15 cellular contexts compared by ENCODE assay signal in genomic region chr6:17635568-17635967, GRCh38. TPM values are rescaled to one million over a fixed set of nuclear protein-coding genes. Genes with fewer than 3 reads are reported as not detected.
DNase-seq lines count a peak whose midpoint lies in the region; ATAC-seq lines count a peak whose summit lies in the region.
"Had no signal": no experiment of that assay in that cellular context is flagged by ENCODE, and none has a peak within 500 bp of the region (broad histone marks: within the 10 kb centered on the region; RNA-seq: fewer than 3 reads in every experiment).

No MANE protein-coding gene starts in this region.

- H3K27ac Mint-ChIP-seq in stimulated activated naive CD8-positive, alpha-beta T cell treated with anti-CD3 and anti-CD28 coated beads, Interleukin-15, Interleukin-2, amounts not matched to agents 100 ng/mL and 50 ng/mL, for 24 hours: peak overlapping the region; percentile 57
- H3K27ac Mint-ChIP-seq in activated CD8-positive, alpha-beta T cell treated with anti-CD3 and anti-CD28 coated beads, Interleukin-2, amount 10 ng/mL, durations not matched to agents 7 days and 5 days: peak overlapping the region; percentile 34

- H3K4me3 Mint-ChIP-seq in stimulated activated naive CD8-positive, alpha-beta T cell treated with anti-CD3 and anti-CD28 coated beads, Interleukin-15, Interleukin-2, amounts not matched to agents 100 ng/mL and 50 ng/mL, for 24 hours: no peak overlapping the region
- no peak overlapping the region for H3K4me3 Mint-ChIP-seq in activated CD8-positive, alpha-beta T cell treated with anti-CD3 and anti-CD28 coated beads, Interleukin-2, amount 10 ng/mL, durations not matched to agents 7 days and 5 days

- no peak for ATAC-seq in stimulated activated naive CD8-positive, alpha-beta T cell treated with anti-CD3 and anti-CD28 coated beads, Interleukin-15, Interleukin-2, amounts not matched to agents 100 U/mL and 50 U/mL, for 24 hours
- no peak for ATAC-seq in activated CD8-positive, alpha-beta T cell treated with anti-CD3 and anti-CD28 coated beads, Interleukin-2, amount 10 ng/mL, durations not matched to agents 7 days and 5 days
- ATAC-seq in HG02981 (IDR thresholded peaks at IDR 0.05; ENCODE audit: unreplicated experiment): no peak

- no peaks in the 10 kb centered on the region for H3K9me3 Mint-ChIP-seq in stimulated activated naive CD8-positive, alpha-beta T cell treated with anti-CD3 and anti-CD28 coated beads, Interleukin-15, Interleukin-2, amounts not matched to agents 100 ng/mL and 50 ng/mL, for 24 hours
- H3K9me3 Mint-ChIP-seq in activated CD8-positive, alpha-beta T cell treated with anti-CD3 and anti-CD28 coated beads, Interleukin-2, amount 10 ng/mL, durations not matched to agents 7 days and 5 days (ENCODE audit: insufficient read depth): no peaks in the 10 kb centered on the region

- DNase-seq in stimulated activated naive CD8-positive, alpha-beta T cell treated with anti-CD3 and anti-CD28 coated beads, Interleukin-15, Interleukin-2, amounts not matched to agents 100 U/mL and 50 U/mL, for 24 hours: no peak
- no peak for DNase-seq in activated CD8-positive, alpha-beta T cell treated with anti-CD3 and anti-CD28 coated beads, Interleukin-2, amount 10 ng/mL, durations not matched to agents 7 days and 5 days
- DNase-seq in foreskin melanocyte (peak; percentile 10), NCI-H1436 (lab: John Stamatoyannopoulos, UW) (no peak), DMS 273 (lab: John Stamatoyannopoulos, UW; ENCODE audit: unreplicated experiment) (no peak)
- DNase-seq: AML-193, amygdala, caudate nucleus, Karpas-422, NCI-H2029 treated with DMSO at 0.1 percent for 48 hours, NCI-H446, Peyer's patch, T1000 had no signal

- peaks cover 89% of the 10 kb centered on the region for H3K36me3 Mint-ChIP-seq in stimulated activated naive CD8-positive, alpha-beta T cell treated with anti-CD3 and anti-CD28 coated beads, Interleukin-15, Interleukin-2, amounts not matched to agents 100 ng/mL and 50 ng/mL, for 24 hours (ENCODE audit: low read depth)
- H3K36me3 Mint-ChIP-seq in activated CD8-positive, alpha-beta T cell treated with anti-CD3 and anti-CD28 coated beads, Interleukin-2, amount 10 ng/mL, durations not matched to agents 7 days and 5 days (ENCODE audit: low read depth): peaks cover 77% of the 10 kb centered on the region

- H3K4me1 Mint-ChIP-seq in stimulated activated naive CD8-positive, alpha-beta T cell treated with anti-CD3 and anti-CD28 coated beads, Interleukin-15, Interleukin-2, amounts not matched to agents 100 ng/mL and 50 ng/mL, for 24 hours (ENCODE audit: low read depth): peaks cover 54% of the 10 kb centered on the region
- H3K4me1 Mint-ChIP-seq in activated CD8-positive, alpha-beta T cell treated with anti-CD3 and anti-CD28 coated beads, Interleukin-2, amount 10 ng/mL, durations not matched to agents 7 days and 5 days (ENCODE audit: low read depth): peaks cover 37% of the 10 kb centered on the region

- no peaks in the 10 kb centered on the region for H3K27me3 Mint-ChIP-seq in stimulated activated naive CD8-positive, alpha-beta T cell treated with anti-CD3 and anti-CD28 coated beads, Interleukin-15, Interleukin-2, amounts not matched to agents 100 ng/mL and 50 ng/mL, for 24 hours
- no peaks in the 10 kb centered on the region for H3K27me3 Mint-ChIP-seq in activated CD8-positive, alpha-beta T cell treated with anti-CD3 and anti-CD28 coated beads, Interleukin-2, amount 10 ng/mL, durations not matched to agents 7 days and 5 days (ENCODE audit: low read depth)

- POLR2A ChIA-PET in activated CD8-positive, alpha-beta T cell treated with anti-CD3 and anti-CD28 coated beads, Interleukin-2, amount 10 ng/mL, durations not matched to agents 7 days and 5 days (lab: Charles Lee): interaction anchor here (1.5 kb wide), 1 partner anchor 70 kb away, joined by 3 read pairs; no protein-coding TSS in a partner anchor

- CTCF ChIA-PET in activated CD8-positive, alpha-beta T cell treated with anti-CD3 and anti-CD28 coated beads, Interleukin-2, amount 10 ng/mL, durations not matched to agents 7 days and 5 days (lab: Charles Lee): interaction anchor here (0.7 to 1.5 kb wide), 2 partner anchors 56 to 67 kb away, joined by 3 to 4 read pairs; no protein-coding TSS in a partner anchor

RNA-seq across cellular contexts. Expression of gene FAM8A1, which starts 35.5 kb away (rescaled TPM):
- total RNA-seq in activated CD8-positive, alpha-beta T cell treated with anti-CD3 and anti-CD28 coated beads, Interleukin-2, amount 10 ng/mL, durations not matched to agents 7 days and 5 days: 1 to 10 TPM; 6.2 TPM
